Comparison of ENCODE assay signal across 31 cellular contexts in genomic region chr11:13884159-13884799, GRCh38.
A peak's percentile ranks its signal among the peaks of the same experiment; 100 is the strongest.
DNase-seq lines count a peak whose midpoint lies in the region; ATAC-seq and TF ChIP-seq lines count a peak whose summit lies in the region.
"Had no signal": no experiment of that assay in that cellular context is flagged by ENCODE, and none has a peak within 500 bp of the region (broad histone marks: within the 10 kb centered on the region; RNA-seq: fewer than 3 reads in every experiment).

No MANE protein-coding gene starts in this region.

- peaks cover 6% of the 10 kb centered on the region for H3K36me3 Mint-ChIP-seq in MCF 10A (ENCODE audit: insufficient read depth, unreplicated experiment)
- H3K36me3 Mint-ChIP-seq in activated naive CD8-positive, alpha-beta T cell treated with anti-CD3 and anti-CD28 coated beads, Interleukin-2, amount 50 U/mL, for 24 hours (ENCODE audit: low read depth) = no peaks in the 10 kb centered on the region
- H3K36me3 Mint-ChIP-seq: activated naive CD4-positive, alpha-beta T cell treated with anti-CD3 and anti-CD28 coated beads, Interleukin-2, amount 50 U/mL, for 24 hours; CD4-positive, CD25-positive, alpha-beta regulatory T cell; stimulated activated effector memory CD8-positive, alpha-beta T cell treated with anti-CD3 and anti-CD28 coated beads, Interleukin-12 subunit alpha, Interleukin-12 subunit beta, amount 100 ng/mL, for 72 hours had no signal

- H3K4me3 ChIP-seq in breast epithelium (no peak overlapping the region), astrocyte of the spinal cord (ENCODE audit: low read depth, low read length) (no peak overlapping the region), heart left ventricle (no peak overlapping the region)
- H3K4me3 ChIP-seq: cardiac muscle cell, coronary artery, lower lobe of right lung, SJSA1, tibial nerve had no signal

- no peaks in the 10 kb centered on the region for H3K9me3 Mint-ChIP-seq in MCF 10A (ENCODE audit: unreplicated experiment)
- H3K9me3 Mint-ChIP-seq in activated naive CD8-positive, alpha-beta T cell treated with anti-CD3 and anti-CD28 coated beads, Interleukin-2, amount 50 U/mL, for 24 hours = peaks cover 5% of the 10 kb centered on the region

- BruUV-seq in MCF 10A (replicated peaks; lab: Mats Ljungman, UMichigan) = no TSS peak

- 77 to 90% (median 90%) methylated on average over 9 of the region's 9 CpGs for WGBS in heart left ventricle, 4 donors

- peaks cover 16% of the 10 kb centered on the region for H3K4me1 Mint-ChIP-seq in MCF 10A (ENCODE audit: insufficient read depth, unreplicated experiment)
- H3K4me1 Mint-ChIP-seq in activated naive CD8-positive, alpha-beta T cell treated with anti-CD3 and anti-CD28 coated beads, Interleukin-2, amount 50 U/mL, for 24 hours = peaks cover 10% of the 10 kb centered on the region

- H3K27me3 Mint-ChIP-seq in MCF 10A (ENCODE audit: insufficient read depth, unreplicated experiment) = no peaks in the 10 kb centered on the region
- no peaks in the 10 kb centered on the region for H3K27me3 Mint-ChIP-seq in activated naive CD8-positive, alpha-beta T cell treated with anti-CD3 and anti-CD28 coated beads, Interleukin-2, amount 50 U/mL, for 24 hours
- H3K27me3 Mint-ChIP-seq: activated naive CD4-positive, alpha-beta T cell treated with anti-CD3 and anti-CD28 coated beads, Interleukin-2, amount 50 U/mL, for 24 hours had no signal

- intact Hi-C loops in MCF 10A (cut with micrococcal nuclease) (no loop called here), breast epithelium (cut with DNase I; ENCODE audit: low total_unique reads) (no loop called here), heart left ventricle (cut with DNase I) (no loop called here)

- H3K9me3 ChIP-seq in breast epithelium (no peaks in the 10 kb centered on the region), heart left ventricle (no peaks in the 10 kb centered on the region)
- H3K9me3 ChIP-seq: lower lobe of right lung, SJSA1, tibial nerve had no signal

- no peak overlapping the region for H3K4me3 Mint-ChIP-seq in MCF 10A (ENCODE audit: unreplicated experiment)
- no peak overlapping the region for H3K4me3 Mint-ChIP-seq in activated naive CD8-positive, alpha-beta T cell treated with anti-CD3 and anti-CD28 coated beads, Interleukin-2, amount 50 U/mL, for 24 hours
- H3K4me3 Mint-ChIP-seq: activated naive CD4-positive, alpha-beta T cell treated with anti-CD3 and anti-CD28 coated beads, Interleukin-2, amount 50 U/mL, for 24 hours; CD4-positive, CD25-positive, alpha-beta regulatory T cell; nephron; stimulated activated effector memory CD8-positive, alpha-beta T cell treated with anti-CD3 and anti-CD28 coated beads, Interleukin-12 subunit alpha, Interleukin-12 subunit beta, amount 100 ng/mL, for 72 hours had no signal

- POLR2A ChIA-PET in MCF 10A (lab: Yijun Ruan, JAX) = interaction anchor here (0.7 kb wide), 1 partner anchor 145 kb away, joined by 3 read pairs; no protein-coding TSS in a partner anchor

- TF ChIP-seq CTCF in MCF 10A (IDR thresholded peaks at IDR 0.05; ENCODE audit: unreplicated experiment) = no peak
- no peak for TF ChIP-seq CTCF in breast epithelium (IDR thresholded peaks at IDR 0.05)
- no peak for TF ChIP-seq CTCF in astrocyte of the spinal cord (IDR thresholded peaks at IDR 0.05; ENCODE audit: low read depth, low read length)
- no peak for TF ChIP-seq CTCF in heart left ventricle (IDR thresholded peaks at IDR 0.05)

- no peak overlapping the region for H3K27ac Mint-ChIP-seq in MCF 10A (ENCODE audit: low read depth, unreplicated experiment)
- no peak overlapping the region for H3K27ac Mint-ChIP-seq in activated naive CD8-positive, alpha-beta T cell treated with anti-CD3 and anti-CD28 coated beads, Interleukin-2, amount 50 U/mL, for 24 hours
- H3K27ac Mint-ChIP-seq: activated naive CD4-positive, alpha-beta T cell treated with anti-CD3 and anti-CD28 coated beads, Interleukin-2, amount 50 U/mL, for 24 hours; activated T-helper 2 cell treated with anti-CD3 and anti-CD28 coated beads, Interferon-gamma antibody, Interleukin-2, Interleukin-4, amounts not matched to agents 10 μg/mL and 5 μg/mL and 100 μg/mL, durations not matched to agents 14 hours and 24 hours and 36 hours; stimulated activated effector memory CD8-positive, alpha-beta T cell treated with anti-CD3 and anti-CD28 coated beads, Interleukin-12 subunit alpha, Interleukin-12 subunit beta, amount 100 ng/mL, for 72 hours had no signal

- DNase-seq in MCF 10A (ENCODE audit: unreplicated experiment) = peak; percentile 61
- DNase-seq in breast epithelium (ENCODE audit: low spot score in 2 of 2) = no peak
- DNase-seq in astrocyte of the spinal cord (ENCODE audit: low read depth, low spot score) = peak; percentile 21
- DNase-seq in kidney glomerular epithelial cell (lab: John Stamatoyannopoulos, UW) = peak; percentile 6
- DNase-seq in NCI-H524 (lab: John Stamatoyannopoulos, UW) = no peak
- no peak for DNase-seq in activated naive CD8-positive, alpha-beta T cell treated with anti-CD3 and anti-CD28 coated beads, Interleukin-2, amount 50 U/mL, for 24 hours
- no peak for DNase-seq in heart left ventricle
- no peak for DNase-seq in NCI-H748 (lab: John Stamatoyannopoulos, UW; ENCODE audit: unreplicated experiment)
- DNase-seq: activated CD4-positive, alpha-beta T cell treated with anti-CD3 and anti-CD28 coated beads for 48 hours; amygdala; CD4-positive, CD25-positive, alpha-beta regulatory T cell; effector CD8-positive, alpha-beta T cell; glutamatergic neuron; KG1; kidney; lower lobe of right lung; NCI-H1417 treated with DMSO at 0.1 percent for 48 hours; NCI-H2081; NCI-H69; stimulated activated CD4-positive, alpha-beta T cell treated with anti-CD3 and anti-CD28 coated beads, Interleukin-15, amount 100 ng/mL, for 24 hours; T1000 had no signal

- in situ Hi-C loops in astrocyte of the spinal cord (cut with HindIII; ENCODE audit: low sequenced_read_pairs) = no loop called here

- ATAC-seq in activated naive CD8-positive, alpha-beta T cell treated with anti-CD3 and anti-CD28 coated beads, Interleukin-2, amount 50 U/mL, for 24 hours = no peak
- ATAC-seq in heart left ventricle = no peak
- ATAC-seq: stimulated activated effector memory CD8-positive, alpha-beta T cell treated with anti-CD3 and anti-CD28 coated beads, Interleukin-12 subunit alpha, Interleukin-12 subunit beta, amount 100 ng/mL, for 72 hours had no signal

- H3K36me3 ChIP-seq in breast epithelium (no peaks in the 10 kb centered on the region), heart left ventricle (no peaks in the 10 kb centered on the region)
- H3K36me3 ChIP-seq: cardiac muscle cell, lower lobe of right lung, SJSA1, tibial nerve had no signal

- H3K4me1 ChIP-seq in breast epithelium (no peaks in the 10 kb centered on the region), heart left ventricle (no peaks in the 10 kb centered on the region)
- H3K4me1 ChIP-seq: lower lobe of right lung, SJSA1, tibial nerve had no signal

- H3K27me3 ChIP-seq in breast epithelium (no peaks in the 10 kb centered on the region), heart left ventricle (peaks cover 0 to 8% (median 0%) of the 10 kb centered on the region in 9 donors)
- H3K27me3 ChIP-seq: cardiac muscle cell, tibial nerve had no signal

- TF ChIP-seq POLR2A in breast epithelium (IDR thresholded peaks at IDR 0.05) (no peak), heart left ventricle (IDR thresholded peaks at IDR 0.05) (no peak)

- H3K27ac ChIP-seq in breast epithelium (no peak overlapping the region), heart left ventricle (no peak overlapping the region)
- H3K27ac ChIP-seq: 22Rv1, cardiac muscle cell, coronary artery, lower lobe of right lung, SJSA1, tibial nerve, VCaP had no signal

- CTCF ChIA-PET in MCF 10A (lab: Yijun Ruan, JAX) = interaction anchor here (0.5 to 1.0 kb wide), 2 partner anchors 12 to 572 kb away, joined by 3 read pairs; no protein-coding TSS in a partner anchor

Comparison
In these comparisons a context has a peak if more than half of its experiments do, and no peak if none do; other contexts are left out.
1. DNase-seq: peak in MCF 10A (single experiment), astrocyte of the spinal cord (single experiment) and kidney glomerular epithelial cell (single experiment); none in breast epithelium (0 of 2), NCI-H524 (0 of 2), activated naive CD8-positive, alpha-beta T cell treated with anti-CD3 and anti-CD28 coated beads, Interleukin-2, amount 50 U/mL, for 24 hours (single experiment), heart left ventricle (0 of 5) and NCI-H748 (single experiment).